In the genomic region with DNA sequence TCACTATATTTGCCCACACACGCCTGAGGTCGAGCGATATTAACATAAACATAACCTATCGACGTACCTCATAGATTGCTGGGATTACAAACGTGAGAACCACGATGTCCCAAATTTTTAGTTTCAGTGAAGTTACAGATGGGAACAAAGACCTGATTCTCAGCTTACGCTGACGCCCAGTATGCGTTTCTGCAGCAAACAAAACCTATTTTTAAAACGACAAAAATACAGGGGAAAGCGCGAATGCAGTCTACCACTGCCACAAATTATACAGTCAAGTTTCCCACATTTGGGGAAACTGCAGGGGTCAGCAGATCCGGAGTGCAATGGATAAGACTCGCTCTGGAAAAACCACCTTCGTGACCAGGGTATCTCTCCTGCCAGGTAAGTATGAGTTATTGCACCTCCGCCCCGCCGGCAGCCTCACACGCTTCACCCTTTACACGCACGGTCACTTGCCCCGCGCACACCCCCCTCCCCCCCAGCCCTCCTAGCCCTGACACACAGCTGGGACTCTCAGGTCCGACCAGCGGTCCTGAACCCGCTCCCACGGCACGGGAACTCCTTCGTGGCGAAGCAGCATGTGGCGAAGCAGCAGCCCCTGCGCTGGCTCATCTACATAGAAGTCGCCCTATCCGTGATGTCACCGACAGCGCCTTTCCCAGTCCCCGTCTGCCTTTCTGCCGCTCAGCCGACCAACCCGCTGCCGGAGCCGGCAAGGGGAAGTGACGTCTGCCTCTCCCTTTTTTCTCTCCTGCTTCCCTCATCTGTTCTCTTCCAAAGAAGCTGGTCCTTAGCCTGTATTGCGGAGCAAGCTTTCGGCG, we compare ENCODE assay signal across 1 cellular context.
TF ChIP-seq lines count a peak whose summit lies in the region.
"Not testable (repeated sequence)": the region's sequence is repeated elsewhere in the genome, so short reads cannot be mapped to it uniquely, and the experiment has no call there.

No MANE protein-coding gene starts in this region.

TF ChIP-seq in HepG2, 621 proteins besides CTCF, POLR2A, EP300 and RAD21 (continued from another document and continues in another):
- TF ChIP-seq, protein P1, sequence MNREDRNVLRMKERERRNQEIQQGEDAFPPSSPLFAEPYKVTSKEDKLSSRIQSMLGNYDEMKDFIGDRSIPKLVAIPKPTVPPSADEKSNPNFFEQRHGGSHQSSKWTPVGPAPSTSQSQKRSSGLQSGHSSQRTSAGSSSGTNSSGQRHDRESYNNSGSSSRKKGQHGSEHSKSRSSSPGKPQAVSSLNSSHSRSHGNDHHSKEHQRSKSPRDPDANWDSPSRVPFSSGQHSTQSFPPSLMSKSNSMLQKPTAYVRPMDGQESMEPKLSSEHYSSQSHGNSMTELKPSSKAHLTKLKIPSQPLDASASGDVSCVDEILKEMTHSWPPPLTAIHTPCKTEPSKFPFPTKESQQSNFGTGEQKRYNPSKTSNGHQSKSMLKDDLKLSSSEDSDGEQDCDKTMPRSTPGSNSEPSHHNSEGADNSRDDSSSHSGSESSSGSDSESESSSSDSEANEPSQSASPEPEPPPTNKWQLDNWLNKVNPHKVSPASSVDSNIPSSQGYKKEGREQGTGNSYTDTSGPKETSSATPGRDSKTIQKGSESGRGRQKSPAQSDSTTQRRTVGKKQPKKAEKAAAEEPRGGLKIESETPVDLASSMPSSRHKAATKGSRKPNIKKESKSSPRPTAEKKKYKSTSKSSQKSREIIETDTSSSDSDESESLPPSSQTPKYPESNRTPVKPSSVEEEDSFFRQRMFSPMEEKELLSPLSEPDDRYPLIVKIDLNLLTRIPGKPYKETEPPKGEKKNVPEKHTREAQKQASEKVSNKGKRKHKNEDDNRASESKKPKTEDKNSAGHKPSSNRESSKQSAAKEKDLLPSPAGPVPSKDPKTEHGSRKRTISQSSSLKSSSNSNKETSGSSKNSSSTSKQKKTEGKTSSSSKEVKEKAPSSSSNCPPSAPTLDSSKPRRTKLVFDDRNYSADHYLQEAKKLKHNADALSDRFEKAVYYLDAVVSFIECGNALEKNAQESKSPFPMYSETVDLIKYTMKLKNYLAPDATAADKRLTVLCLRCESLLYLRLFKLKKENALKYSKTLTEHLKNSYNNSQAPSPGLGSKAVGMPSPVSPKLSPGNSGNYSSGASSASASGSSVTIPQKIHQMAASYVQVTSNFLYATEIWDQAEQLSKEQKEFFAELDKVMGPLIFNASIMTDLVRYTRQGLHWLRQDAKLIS (CRISPR knock-in tag; IDR thresholded peaks at IDR 0.05) = peak; percentile 95
- TF ChIP-seq MED1 (CRISPR knock-in tag; IDR thresholded peaks at IDR 0.05) = peak; percentile 97
- TF ChIP-seq TEAD2 (CRISPR knock-in tag; IDR thresholded peaks at IDR 0.05) = peak; percentile 70; the same call in 1 of the 2 replicates
- TF ChIP-seq, protein P2, sequence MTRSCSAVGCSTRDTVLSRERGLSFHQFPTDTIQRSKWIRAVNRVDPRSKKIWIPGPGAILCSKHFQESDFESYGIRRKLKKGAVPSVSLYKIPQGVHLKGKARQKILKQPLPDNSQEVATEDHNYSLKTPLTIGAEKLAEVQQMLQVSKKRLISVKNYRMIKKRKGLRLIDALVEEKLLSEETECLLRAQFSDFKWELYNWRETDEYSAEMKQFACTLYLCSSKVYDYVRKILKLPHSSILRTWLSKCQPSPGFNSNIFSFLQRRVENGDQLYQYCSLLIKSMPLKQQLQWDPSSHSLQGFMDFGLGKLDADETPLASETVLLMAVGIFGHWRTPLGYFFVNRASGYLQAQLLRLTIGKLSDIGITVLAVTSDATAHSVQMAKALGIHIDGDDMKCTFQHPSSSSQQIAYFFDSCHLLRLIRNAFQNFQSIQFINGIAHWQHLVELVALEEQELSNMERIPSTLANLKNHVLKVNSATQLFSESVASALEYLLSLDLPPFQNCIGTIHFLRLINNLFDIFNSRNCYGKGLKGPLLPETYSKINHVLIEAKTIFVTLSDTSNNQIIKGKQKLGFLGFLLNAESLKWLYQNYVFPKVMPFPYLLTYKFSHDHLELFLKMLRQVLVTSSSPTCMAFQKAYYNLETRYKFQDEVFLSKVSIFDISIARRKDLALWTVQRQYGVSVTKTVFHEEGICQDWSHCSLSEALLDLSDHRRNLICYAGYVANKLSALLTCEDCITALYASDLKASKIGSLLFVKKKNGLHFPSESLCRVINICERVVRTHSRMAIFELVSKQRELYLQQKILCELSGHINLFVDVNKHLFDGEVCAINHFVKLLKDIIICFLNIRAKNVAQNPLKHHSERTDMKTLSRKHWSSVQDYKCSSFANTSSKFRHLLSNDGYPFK (CRISPR knock-in tag; IDR thresholded peaks at IDR 0.05; ENCODE audit: borderline replicate concordance) = peak; percentile 71; the same call in 1 of the 2 replicates
- peak; percentile 95 for TF ChIP-seq HOXA3 (CRISPR knock-in tag; IDR thresholded peaks at IDR 0.05)
- TF ChIP-seq, protein P3, sequence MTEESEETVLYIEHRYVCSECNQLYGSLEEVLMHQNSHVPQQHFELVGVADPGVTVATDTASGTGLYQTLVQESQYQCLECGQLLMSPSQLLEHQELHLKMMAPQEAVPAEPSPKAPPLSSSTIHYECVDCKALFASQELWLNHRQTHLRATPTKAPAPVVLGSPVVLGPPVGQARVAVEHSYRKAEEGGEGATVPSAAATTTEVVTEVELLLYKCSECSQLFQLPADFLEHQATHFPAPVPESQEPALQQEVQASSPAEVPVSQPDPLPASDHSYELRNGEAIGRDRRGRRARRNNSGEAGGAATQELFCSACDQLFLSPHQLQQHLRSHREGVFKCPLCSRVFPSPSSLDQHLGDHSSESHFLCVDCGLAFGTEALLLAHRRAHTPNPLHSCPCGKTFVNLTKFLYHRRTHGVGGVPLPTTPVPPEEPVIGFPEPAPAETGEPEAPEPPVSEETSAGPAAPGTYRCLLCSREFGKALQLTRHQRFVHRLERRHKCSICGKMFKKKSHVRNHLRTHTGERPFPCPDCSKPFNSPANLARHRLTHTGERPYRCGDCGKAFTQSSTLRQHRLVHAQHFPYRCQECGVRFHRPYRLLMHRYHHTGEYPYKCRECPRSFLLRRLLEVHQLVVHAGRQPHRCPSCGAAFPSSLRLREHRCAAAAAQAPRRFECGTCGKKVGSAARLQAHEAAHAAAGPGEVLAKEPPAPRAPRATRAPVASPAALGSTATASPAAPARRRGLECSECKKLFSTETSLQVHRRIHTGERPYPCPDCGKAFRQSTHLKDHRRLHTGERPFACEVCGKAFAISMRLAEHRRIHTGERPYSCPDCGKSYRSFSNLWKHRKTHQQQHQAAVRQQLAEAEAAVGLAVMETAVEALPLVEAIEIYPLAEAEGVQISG (CRISPR knock-in tag; IDR thresholded peaks at IDR 0.05) = peak; percentile 78
- TF ChIP-seq, protein P4, sequence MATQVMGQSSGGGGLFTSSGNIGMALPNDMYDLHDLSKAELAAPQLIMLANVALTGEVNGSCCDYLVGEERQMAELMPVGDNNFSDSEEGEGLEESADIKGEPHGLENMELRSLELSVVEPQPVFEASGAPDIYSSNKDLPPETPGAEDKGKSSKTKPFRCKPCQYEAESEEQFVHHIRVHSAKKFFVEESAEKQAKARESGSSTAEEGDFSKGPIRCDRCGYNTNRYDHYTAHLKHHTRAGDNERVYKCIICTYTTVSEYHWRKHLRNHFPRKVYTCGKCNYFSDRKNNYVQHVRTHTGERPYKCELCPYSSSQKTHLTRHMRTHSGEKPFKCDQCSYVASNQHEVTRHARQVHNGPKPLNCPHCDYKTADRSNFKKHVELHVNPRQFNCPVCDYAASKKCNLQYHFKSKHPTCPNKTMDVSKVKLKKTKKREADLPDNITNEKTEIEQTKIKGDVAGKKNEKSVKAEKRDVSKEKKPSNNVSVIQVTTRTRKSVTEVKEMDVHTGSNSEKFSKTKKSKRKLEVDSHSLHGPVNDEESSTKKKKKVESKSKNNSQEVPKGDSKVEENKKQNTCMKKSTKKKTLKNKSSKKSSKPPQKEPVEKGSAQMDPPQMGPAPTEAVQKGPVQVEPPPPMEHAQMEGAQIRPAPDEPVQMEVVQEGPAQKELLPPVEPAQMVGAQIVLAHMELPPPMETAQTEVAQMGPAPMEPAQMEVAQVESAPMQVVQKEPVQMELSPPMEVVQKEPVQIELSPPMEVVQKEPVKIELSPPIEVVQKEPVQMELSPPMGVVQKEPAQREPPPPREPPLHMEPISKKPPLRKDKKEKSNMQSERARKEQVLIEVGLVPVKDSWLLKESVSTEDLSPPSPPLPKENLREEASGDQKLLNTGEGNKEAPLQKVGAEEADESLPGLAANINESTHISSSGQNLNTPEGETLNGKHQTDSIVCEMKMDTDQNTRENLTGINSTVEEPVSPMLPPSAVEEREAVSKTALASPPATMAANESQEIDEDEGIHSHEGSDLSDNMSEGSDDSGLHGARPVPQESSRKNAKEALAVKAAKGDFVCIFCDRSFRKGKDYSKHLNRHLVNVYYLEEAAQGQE (IDR thresholded peaks at IDR 0.05; ENCODE audit: borderline replicate concordance in 1 of 2, low read depth in 1 of 2, low read length in 2 of 2) = peak in 1 of 2 experiments; percentile 80; a peak in 2 of 4 replicates
- TF ChIP-seq REL (CRISPR knock-in tag; conservative IDR thresholded peaks at IDR 0.05) = peak; percentile 84
- TF ChIP-seq NFE2 (CRISPR knock-in tag; IDR thresholded peaks at IDR 0.05) = 0 out of 2 replicates have a peak, but pooled peaks have one; percentile 53
- TF ChIP-seq ZNF335 (CRISPR knock-in tag; IDR thresholded peaks at IDR 0.05) = peak; percentile 42; the same call in 1 of the 2 replicates
- TF ChIP-seq DNMT3B (CRISPR knock-in tag; conservative IDR thresholded peaks at IDR 0.05) = peak; percentile 88
- TF ChIP-seq HNF4G (IDR thresholded peaks at IDR 0.05; ENCODE audit: borderline replicate concordance, low read depth, low read length) = 0 out of 2 replicates have a peak, but pooled peaks have one; percentile 61
- TF ChIP-seq HNF4G (CRISPR knock-in tag; IDR thresholded peaks at IDR 0.05; ENCODE audit: borderline replicate concordance, low read depth) = peak; percentile 18; the same call in 1 of the 2 replicates
- TF ChIP-seq RORA (CRISPR knock-in tag; IDR thresholded peaks at IDR 0.05) = 0 out of 2 replicates have a peak, but pooled peaks have one; percentile 5
- peak; percentile 70; the same call in 1 of the 2 replicates for TF ChIP-seq ZNF772 (CRISPR knock-in tag; IDR thresholded peaks at IDR 0.05)
- TF ChIP-seq SP1 (IDR thresholded peaks at IDR 0.05) = not testable (repeated sequence)
- TF ChIP-seq SP1 (CRISPR knock-in tag; IDR thresholded peaks at IDR 0.05) = peak; percentile 69
- TF ChIP-seq THAP7 (CRISPR knock-in tag; IDR thresholded peaks at IDR 0.05) = 0 out of 2 replicates have a peak, but pooled peaks have one; percentile 56
- peak; percentile 96 for TF ChIP-seq ZNF562 (CRISPR knock-in tag; IDR thresholded peaks at IDR 0.05; ENCODE audit: borderline replicate concordance)
- TF ChIP-seq ZNF138 (CRISPR knock-in tag; IDR thresholded peaks at IDR 0.05; ENCODE audit: low read depth) = peak; percentile 18; the same call in 1 of the 2 replicates
- TF ChIP-seq POLR2AphosphoS2 (IDR thresholded peaks at IDR 0.05; ENCODE audit: low read depth, low read length) = peak; percentile 99
- TF ChIP-seq GATAD2A (CRISPR knock-in tag; IDR thresholded peaks at IDR 0.05) = peak; percentile 74
- peak; percentile 100 for TF ChIP-seq POLR2AphosphoS5 (IDR thresholded peaks at IDR 0.05; ENCODE audit: low read depth, low read length)
- 0 out of 2 replicates have a peak, but pooled peaks have one; percentile 59 for TF ChIP-seq ZBTB7A (CRISPR knock-in tag; IDR thresholded peaks at IDR 0.05)
- peak; percentile 84 for TF ChIP-seq CENPT (CRISPR knock-in tag; IDR thresholded peaks at IDR 0.05; ENCODE audit: low read depth)
- 0 out of 2 replicates have a peak, but pooled peaks have one; percentile 31 for TF ChIP-seq ZNF510 (CRISPR knock-in tag; IDR thresholded peaks at IDR 0.05; ENCODE audit: low read depth)
- peak; percentile 87; the same call in 1 of the 2 replicates for TF ChIP-seq KLF6 (CRISPR knock-in tag; IDR thresholded peaks at IDR 0.05)
- peak; percentile 88; the same call in 1 of the 2 replicates for TF ChIP-seq ZKSCAN8 (CRISPR knock-in tag; IDR thresholded peaks at IDR 0.05; ENCODE audit: borderline replicate concordance)
- TF ChIP-seq ZNF607 (CRISPR knock-in tag; IDR thresholded peaks at IDR 0.05; ENCODE audit: borderline replicate concordance) = peak; percentile 81; the same call in 1 of the 2 replicates
- peak; percentile 95 for TF ChIP-seq IRX3 (CRISPR knock-in tag; IDR thresholded peaks at IDR 0.05; ENCODE audit: borderline replicate concordance, low read depth)
- TF ChIP-seq ZNF780A (CRISPR knock-in tag; IDR thresholded peaks at IDR 0.05) = peak; percentile 96
- peak; percentile 53; the same call in 1 of the 2 replicates for TF ChIP-seq ZFP1 (CRISPR knock-in tag; IDR thresholded peaks at IDR 0.05)
- TF ChIP-seq ZGPAT (CRISPR knock-in tag; IDR thresholded peaks at IDR 0.05) = peak; percentile 96
- peak; percentile 74 for TF ChIP-seq PHF8 (CRISPR knock-in tag; IDR thresholded peaks at IDR 0.05)
- peak; percentile 95; the same call in 1 of the 2 replicates for TF ChIP-seq ZNF232 (CRISPR knock-in tag; IDR thresholded peaks at IDR 0.05; ENCODE audit: borderline replicate concordance)
- 0 out of 2 replicates have a peak, but pooled peaks have one; percentile 42 for TF ChIP-seq ZNF431 (CRISPR knock-in tag; IDR thresholded peaks at IDR 0.05; ENCODE audit: borderline replicate concordance, low read depth)
- peak; percentile 94; the same call in 1 of the 2 replicates for TF ChIP-seq ZNF615 (CRISPR knock-in tag; IDR thresholded peaks at IDR 0.05; ENCODE audit: borderline replicate concordance)
- TF ChIP-seq, protein P5, sequence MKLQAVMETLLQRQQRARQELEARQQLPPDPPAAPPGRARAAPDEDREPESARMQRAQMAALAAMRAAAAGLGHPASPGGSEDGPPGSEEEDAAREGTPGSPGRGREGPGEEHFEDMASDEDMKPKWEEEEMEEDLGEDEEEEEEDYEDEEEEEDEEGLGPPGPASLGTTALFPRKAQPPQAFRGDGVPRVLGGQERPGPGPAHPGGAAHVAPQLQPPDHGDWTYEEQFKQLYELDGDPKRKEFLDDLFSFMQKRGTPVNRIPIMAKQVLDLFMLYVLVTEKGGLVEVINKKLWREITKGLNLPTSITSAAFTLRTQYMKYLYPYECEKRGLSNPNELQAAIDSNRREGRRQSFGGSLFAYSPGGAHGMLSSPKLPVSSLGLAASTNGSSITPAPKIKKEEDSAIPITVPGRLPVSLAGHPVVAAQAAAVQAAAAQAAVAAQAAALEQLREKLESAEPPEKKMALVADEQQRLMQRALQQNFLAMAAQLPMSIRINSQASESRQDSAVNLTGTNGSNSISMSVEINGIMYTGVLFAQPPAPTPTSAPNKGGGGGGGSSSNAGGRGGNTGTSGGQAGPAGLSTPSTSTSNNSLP (IDR thresholded peaks at IDR 0.05; ENCODE audit: low read depth, low read length) = 0 out of 2 replicates have a peak, but pooled peaks have one; percentile 19
